1 cellular context compared by ENCODE assay signal in genomic region chr18:74495581-74496507, GRCh38.
TF ChIP-seq lines count a peak whose summit lies in the region.

TSS of gene CNDP2 (plus strand) at chr18:74496363. CDS start at chr18:74499974, 3,611 bp downstream.

TF ChIP-seq in GM12878, 131 proteins besides CTCF, POLR2A, EP300 and RAD21 (continued from another document and continues in another):
- TF ChIP-seq, protein P1, sequence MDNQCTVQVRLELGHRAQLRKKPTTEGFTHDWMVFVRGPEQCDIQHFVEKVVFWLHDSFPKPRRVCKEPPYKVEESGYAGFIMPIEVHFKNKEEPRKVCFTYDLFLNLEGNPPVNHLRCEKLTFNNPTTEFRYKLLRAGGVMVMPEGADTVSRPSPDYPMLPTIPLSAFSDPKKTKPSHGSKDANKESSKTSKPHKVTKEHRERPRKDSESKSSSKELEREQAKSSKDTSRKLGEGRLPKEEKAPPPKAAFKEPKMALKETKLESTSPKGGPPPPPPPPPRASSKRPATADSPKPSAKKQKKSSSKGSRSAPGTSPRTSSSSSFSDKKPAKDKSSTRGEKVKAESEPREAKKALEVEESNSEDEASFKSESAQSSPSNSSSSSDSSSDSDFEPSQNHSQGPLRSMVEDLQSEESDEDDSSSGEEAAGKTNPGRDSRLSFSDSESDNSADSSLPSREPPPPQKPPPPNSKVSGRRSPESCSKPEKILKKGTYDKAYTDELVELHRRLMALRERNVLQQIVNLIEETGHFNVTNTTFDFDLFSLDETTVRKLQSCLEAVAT (IDR thresholded peaks at IDR 0.05): no peak
- peak; percentile 72 for TF ChIP-seq IKZF1 (conservative IDR thresholded peaks at IDR 0.05)
- peak; percentile 95 for TF ChIP-seq CREB1 (IDR thresholded peaks at IDR 0.05; ENCODE audit: low read depth)
- no peak for TF ChIP-seq ESRRA (IDR thresholded peaks at IDR 0.05; ENCODE audit: low read length)
- TF ChIP-seq, protein P2, sequence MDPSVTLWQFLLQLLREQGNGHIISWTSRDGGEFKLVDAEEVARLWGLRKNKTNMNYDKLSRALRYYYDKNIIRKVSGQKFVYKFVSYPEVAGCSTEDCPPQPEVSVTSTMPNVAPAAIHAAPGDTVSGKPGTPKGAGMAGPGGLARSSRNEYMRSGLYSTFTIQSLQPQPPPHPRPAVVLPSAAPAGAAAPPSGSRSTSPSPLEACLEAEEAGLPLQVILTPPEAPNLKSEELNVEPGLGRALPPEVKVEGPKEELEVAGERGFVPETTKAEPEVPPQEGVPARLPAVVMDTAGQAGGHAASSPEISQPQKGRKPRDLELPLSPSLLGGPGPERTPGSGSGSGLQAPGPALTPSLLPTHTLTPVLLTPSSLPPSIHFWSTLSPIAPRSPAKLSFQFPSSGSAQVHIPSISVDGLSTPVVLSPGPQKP (IDR thresholded peaks at IDR 0.05; ENCODE audit: low read depth, low read length): 0 out of 2 replicates have a peak, but pooled peaks have one; percentile 26
- TF ChIP-seq SP1 (IDR thresholded peaks at IDR 0.05; ENCODE audit: low read depth, low read length): peak; percentile 93
- no peak for TF ChIP-seq HDAC2 (IDR thresholded peaks at IDR 0.05)
- no peak for TF ChIP-seq ZBED1 (IDR thresholded peaks at IDR 0.05; ENCODE audit: borderline replicate concordance)
- TF ChIP-seq EED (IDR thresholded peaks at IDR 0.05; ENCODE audit: low read depth): peak; percentile 74
- TF ChIP-seq, protein P3, sequence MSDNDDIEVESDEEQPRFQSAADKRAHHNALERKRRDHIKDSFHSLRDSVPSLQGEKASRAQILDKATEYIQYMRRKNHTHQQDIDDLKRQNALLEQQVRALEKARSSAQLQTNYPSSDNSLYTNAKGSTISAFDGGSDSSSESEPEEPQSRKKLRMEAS (IDR thresholded peaks at IDR 0.05; ENCODE audit: low read depth, low read length): peak; percentile 84
- no peak for TF ChIP-seq SIX5 (IDR thresholded peaks at IDR 0.05; ENCODE audit: low read depth, low read length, severe bottlenecking)
- TF ChIP-seq FOXM1 (IDR thresholded peaks at IDR 0.05; ENCODE audit: low read depth, low read length): no peak
- TF ChIP-seq NR2C2 (IDR thresholded peaks at IDR 0.05; ENCODE audit: borderline replicate concordance, control insufficient read depth, insufficient read length, low read depth): no peak
- TF ChIP-seq, protein P4, sequence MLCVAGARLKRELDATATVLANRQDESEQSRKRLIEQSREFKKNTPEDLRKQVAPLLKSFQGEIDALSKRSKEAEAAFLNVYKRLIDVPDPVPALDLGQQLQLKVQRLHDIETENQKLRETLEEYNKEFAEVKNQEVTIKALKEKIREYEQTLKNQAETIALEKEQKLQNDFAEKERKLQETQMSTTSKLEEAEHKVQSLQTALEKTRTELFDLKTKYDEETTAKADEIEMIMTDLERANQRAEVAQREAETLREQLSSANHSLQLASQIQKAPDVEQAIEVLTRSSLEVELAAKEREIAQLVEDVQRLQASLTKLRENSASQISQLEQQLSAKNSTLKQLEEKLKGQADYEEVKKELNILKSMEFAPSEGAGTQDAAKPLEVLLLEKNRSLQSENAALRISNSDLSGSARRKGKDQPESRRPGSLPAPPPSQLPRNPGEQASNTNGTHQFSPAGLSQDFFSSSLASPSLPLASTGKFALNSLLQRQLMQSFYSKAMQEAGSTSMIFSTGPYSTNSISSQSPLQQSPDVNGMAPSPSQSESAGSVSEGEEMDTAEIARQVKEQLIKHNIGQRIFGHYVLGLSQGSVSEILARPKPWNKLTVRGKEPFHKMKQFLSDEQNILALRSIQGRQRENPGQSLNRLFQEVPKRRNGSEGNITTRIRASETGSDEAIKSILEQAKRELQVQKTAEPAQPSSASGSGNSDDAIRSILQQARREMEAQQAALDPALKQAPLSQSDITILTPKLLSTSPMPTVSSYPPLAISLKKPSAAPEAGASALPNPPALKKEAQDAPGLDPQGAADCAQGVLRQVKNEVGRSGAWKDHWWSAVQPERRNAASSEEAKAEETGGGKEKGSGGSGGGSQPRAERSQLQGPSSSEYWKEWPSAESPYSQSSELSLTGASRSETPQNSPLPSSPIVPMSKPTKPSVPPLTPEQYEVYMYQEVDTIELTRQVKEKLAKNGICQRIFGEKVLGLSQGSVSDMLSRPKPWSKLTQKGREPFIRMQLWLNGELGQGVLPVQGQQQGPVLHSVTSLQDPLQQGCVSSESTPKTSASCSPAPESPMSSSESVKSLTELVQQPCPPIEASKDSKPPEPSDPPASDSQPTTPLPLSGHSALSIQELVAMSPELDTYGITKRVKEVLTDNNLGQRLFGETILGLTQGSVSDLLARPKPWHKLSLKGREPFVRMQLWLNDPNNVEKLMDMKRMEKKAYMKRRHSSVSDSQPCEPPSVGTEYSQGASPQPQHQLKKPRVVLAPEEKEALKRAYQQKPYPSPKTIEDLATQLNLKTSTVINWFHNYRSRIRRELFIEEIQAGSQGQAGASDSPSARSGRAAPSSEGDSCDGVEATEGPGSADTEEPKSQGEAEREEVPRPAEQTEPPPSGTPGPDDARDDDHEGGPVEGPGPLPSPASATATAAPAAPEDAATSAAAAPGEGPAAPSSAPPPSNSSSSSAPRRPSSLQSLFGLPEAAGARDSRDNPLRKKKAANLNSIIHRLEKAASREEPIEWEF (IDR thresholded peaks at IDR 0.05; ENCODE audit: insufficient replicate concordance, low read depth, low read length): no peak
- 0 out of 2 replicates have a peak, but pooled peaks have one; percentile 42 for TF ChIP-seq POLR2AphosphoS2 (IDR thresholded peaks at IDR 0.05; ENCODE audit: low read depth, low read length)
- TF ChIP-seq NRF1 (conservative IDR thresholded peaks at IDR 0.05; ENCODE audit: low read depth, low read length): 0 out of 2 replicates have a peak, but pooled peaks have one; percentile 19
- TF ChIP-seq TARDBP (IDR thresholded peaks at IDR 0.05; ENCODE audit: borderline replicate concordance): no peak
- TF ChIP-seq JUNB (IDR thresholded peaks at IDR 0.05): no peak
- peak; percentile 82 for TF ChIP-seq RAD51 (IDR thresholded peaks at IDR 0.05)
- peak; percentile 91 for TF ChIP-seq CREM (IDR thresholded peaks at IDR 0.05; ENCODE audit: low read depth)
- no peak for TF ChIP-seq CEBPB (IDR thresholded peaks at IDR 0.05; ENCODE audit: borderline replicate concordance in 1 of 2, low read depth in 2 of 2, low read length in 2 of 2)
- TF ChIP-seq, protein P5, sequence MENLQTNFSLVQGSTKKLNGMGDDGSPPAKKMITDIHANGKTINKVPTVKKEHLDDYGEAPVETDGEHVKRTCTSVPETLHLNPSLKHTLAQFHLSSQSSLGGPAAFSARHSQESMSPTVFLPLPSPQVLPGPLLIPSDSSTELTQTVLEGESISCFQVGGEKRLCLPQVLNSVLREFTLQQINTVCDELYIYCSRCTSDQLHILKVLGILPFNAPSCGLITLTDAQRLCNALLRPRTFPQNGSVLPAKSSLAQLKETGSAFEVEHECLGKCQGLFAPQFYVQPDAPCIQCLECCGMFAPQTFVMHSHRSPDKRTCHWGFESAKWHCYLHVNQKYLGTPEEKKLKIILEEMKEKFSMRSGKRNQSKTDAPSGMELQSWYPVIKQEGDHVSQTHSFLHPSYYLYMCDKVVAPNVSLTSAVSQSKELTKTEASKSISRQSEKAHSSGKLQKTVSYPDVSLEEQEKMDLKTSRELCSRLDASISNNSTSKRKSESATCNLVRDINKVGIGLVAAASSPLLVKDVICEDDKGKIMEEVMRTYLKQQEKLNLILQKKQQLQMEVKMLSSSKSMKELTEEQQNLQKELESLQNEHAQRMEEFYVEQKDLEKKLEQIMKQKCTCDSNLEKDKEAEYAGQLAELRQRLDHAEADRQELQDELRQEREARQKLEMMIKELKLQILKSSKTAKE (IDR thresholded peaks at IDR 0.05; ENCODE audit: low read depth, poor library complexity, severe bottlenecking): no peak
- TF ChIP-seq, protein P6, sequence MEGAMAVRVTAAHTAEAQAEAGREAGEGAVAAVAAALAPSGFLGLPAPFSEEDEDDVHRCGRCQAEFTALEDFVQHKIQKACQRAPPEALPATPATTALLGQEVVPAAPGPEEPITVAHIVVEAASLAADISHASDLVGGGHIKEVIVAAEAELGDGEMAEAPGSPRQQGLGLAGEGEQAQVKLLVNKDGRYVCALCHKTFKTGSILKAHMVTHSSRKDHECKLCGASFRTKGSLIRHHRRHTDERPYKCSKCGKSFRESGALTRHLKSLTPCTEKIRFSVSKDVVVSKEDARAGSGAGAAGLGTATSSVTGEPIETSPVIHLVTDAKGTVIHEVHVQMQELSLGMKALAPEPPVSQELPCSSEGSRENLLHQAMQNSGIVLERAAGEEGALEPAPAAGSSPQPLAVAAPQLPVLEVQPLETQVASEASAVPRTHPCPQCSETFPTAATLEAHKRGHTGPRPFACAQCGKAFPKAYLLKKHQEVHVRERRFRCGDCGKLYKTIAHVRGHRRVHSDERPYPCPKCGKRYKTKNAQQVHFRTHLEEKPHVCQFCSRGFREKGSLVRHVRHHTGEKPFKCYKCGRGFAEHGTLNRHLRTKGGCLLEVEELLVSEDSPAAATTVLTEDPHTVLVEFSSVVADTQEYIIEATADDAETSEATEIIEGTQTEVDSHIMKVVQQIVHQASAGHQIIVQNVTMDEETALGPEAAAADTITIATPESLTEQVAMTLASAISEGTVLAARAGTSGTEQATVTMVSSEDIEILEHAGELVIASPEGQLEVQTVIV (IDR thresholded peaks at IDR 0.05; ENCODE audit: borderline replicate concordance, partially characterized antibody): peak; percentile 83
- TF ChIP-seq TCF7 (IDR thresholded peaks at IDR 0.05; ENCODE audit: borderline replicate concordance): no peak
- peak; percentile 54; the same call in 1 of the 2 replicates for TF ChIP-seq TCF3 (IDR thresholded peaks at IDR 0.05; ENCODE audit: borderline replicate concordance, insufficient read depth, low read depth, low read length)
- TF ChIP-seq YY1 (IDR thresholded peaks at IDR 0.05; ENCODE audit: low read depth, low read length): no peak
- peak; percentile 65 for TF ChIP-seq RELB (IDR thresholded peaks at IDR 0.05; ENCODE audit: low read depth)
- TF ChIP-seq, protein P7, sequence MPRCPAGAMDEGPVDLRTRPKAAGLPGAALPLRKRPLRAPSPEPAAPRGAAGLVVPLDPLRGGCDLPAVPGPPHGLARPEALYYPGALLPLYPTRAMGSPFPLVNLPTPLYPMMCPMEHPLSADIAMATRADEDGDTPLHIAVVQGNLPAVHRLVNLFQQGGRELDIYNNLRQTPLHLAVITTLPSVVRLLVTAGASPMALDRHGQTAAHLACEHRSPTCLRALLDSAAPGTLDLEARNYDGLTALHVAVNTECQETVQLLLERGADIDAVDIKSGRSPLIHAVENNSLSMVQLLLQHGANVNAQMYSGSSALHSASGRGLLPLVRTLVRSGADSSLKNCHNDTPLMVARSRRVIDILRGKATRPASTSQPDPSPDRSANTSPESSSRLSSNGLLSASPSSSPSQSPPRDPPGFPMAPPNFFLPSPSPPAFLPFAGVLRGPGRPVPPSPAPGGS (IDR thresholded peaks at IDR 0.05; ENCODE audit: borderline replicate concordance, insufficient read depth, low read depth, low read length, poor library complexity, severe bottlenecking): no peak
- TF ChIP-seq ZNF207 (IDR thresholded peaks at IDR 0.05; ENCODE audit: borderline replicate concordance): no peak; the same call in 1 of the 2 replicates
- TF ChIP-seq SMAD5 (IDR thresholded peaks at IDR 0.05; ENCODE audit: low read depth): peak; percentile 69
- TF ChIP-seq RBBP5 (conservative IDR thresholded peaks at IDR 0.05): no peak
- TF ChIP-seq RFX5 (IDR thresholded peaks at IDR 0.05; ENCODE audit: low read depth, low read length): peak; percentile 78
- TF ChIP-seq BACH1 (IDR thresholded peaks at IDR 0.05; ENCODE audit: borderline replicate concordance): no peak
- 0 out of 3 replicates have a peak, but pooled peaks have one; percentile 32 for TF ChIP-seq POU2F2 (IDR thresholded peaks at IDR 0.05; ENCODE audit: borderline replicate concordance, low read depth, low read length)
- TF ChIP-seq PAX5 (IDR thresholded peaks at IDR 0.05; ENCODE audit: borderline replicate concordance, low read depth, low read length): 0 out of 2 replicates have a peak, but pooled peaks have one; percentile 52
- TF ChIP-seq SMAD1 (IDR thresholded peaks at IDR 0.05; ENCODE audit: low read depth, partially characterized antibody): no peak
- TF ChIP-seq EGR1 (IDR thresholded peaks at IDR 0.05; ENCODE audit: borderline replicate concordance in 1 of 2, low read depth in 2 of 2, low read length in 2 of 2): peak in 1 of 2 experiments; percentile 56; a peak in 1 of 3 replicates
- no peak for TF ChIP-seq ZNF592 (IDR thresholded peaks at IDR 0.05)
- no peak for TF ChIP-seq EZH2 (IDR thresholded peaks at IDR 0.05; ENCODE audit: borderline replicate concordance, control insufficient read depth, low read depth, low read length)
- peak; percentile 13 for TF ChIP-seq RELA (IDR thresholded peaks at IDR 0.05; ENCODE audit: borderline replicate concordance, partially characterized antibody)
- TF ChIP-seq MXI1 (IDR thresholded peaks at IDR 0.05; ENCODE audit: low read depth, low read length): peak; percentile 94
